ENCODE assay signal across 18 cellular contexts in the genomic region with DNA sequence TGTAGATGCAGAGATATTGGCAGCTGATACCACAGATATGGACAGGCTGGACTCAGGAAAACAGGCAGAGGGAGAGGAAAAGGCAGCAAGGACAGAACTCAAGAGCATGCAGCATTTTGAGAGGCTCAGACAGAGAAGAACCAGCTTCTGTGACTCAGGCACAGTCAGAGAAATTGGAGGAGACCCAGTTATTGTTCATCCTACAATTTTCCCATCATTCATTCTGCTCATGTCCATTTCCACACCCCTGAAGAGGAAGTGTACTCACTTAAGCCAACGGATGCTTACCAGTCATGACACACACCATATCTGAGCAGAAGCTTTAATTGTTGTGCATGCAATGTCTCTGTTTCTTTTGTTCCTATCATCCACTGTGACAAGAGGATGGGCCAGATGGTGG.
DNase-seq lines count a peak whose midpoint lies in the region; ATAC-seq and TF ChIP-seq lines count a peak whose summit lies in the region.
"Had no signal": no experiment of that assay in that cellular context is flagged by ENCODE, and none has a peak within 500 bp of the region (broad histone marks: within the 10 kb centered on the region; RNA-seq: fewer than 3 reads in every experiment).

No MANE protein-coding gene starts in this region.

- ATAC-seq in activated CD8-positive, alpha-beta T cell treated with anti-CD3 and anti-CD28 coated beads, Interleukin-2, amount 10 ng/mL, durations not matched to agents 7 days and 5 days = no peak
- ATAC-seq in GM18907 (IDR thresholded peaks at IDR 0.05; ENCODE audit: unreplicated experiment) = no peak
- ATAC-seq: effector memory CD8-positive, alpha-beta T cell; mucosa of descending colon; pancreas had no signal

- no peaks in the 10 kb centered on the region for H4K20me1 ChIP-seq in SK-N-SH (ENCODE audit: insufficient read depth)

- H3K4me1 ChIP-seq in SK-N-SH (ENCODE audit: control insufficient read depth in 1 of 2, insufficient read depth in 2 of 2, low read depth in 1 of 2, low read length in 1 of 2) = 0 out of 4 replicates have a peak, but pooled peaks cover 0 to 10% of the 10 kb centered on the region in 2 experiments
- H3K4me1 ChIP-seq: pancreas, spleen, stomach had no signal

- no peak overlapping the region for H3K4me2 ChIP-seq in SK-N-SH

- H3K79me2 ChIP-seq in SK-N-SH (ENCODE audit: insufficient read depth) = no peaks in the 10 kb centered on the region

- no peak for TF ChIP-seq CTCF in AG04449 (IDR thresholded peaks at IDR 0.05; ENCODE audit: insufficient read depth, low read length, missing control alignments)
- no peak for TF ChIP-seq CTCF in SK-N-SH (IDR thresholded peaks at IDR 0.05)

- CTCF ChIA-PET in AG04449 (lab: Yijun Ruan, JAX) (no interaction called here), SK-N-SH (lab: Yijun Ruan, JAX) (no interaction called here)
- CTCF ChIA-PET in activated CD8-positive, alpha-beta T cell treated with anti-CD3 and anti-CD28 coated beads, Interleukin-2, amount 10 ng/mL, durations not matched to agents 7 days and 5 days (lab: Charles Lee) = no interaction called here

- no peaks in the 10 kb centered on the region for H3K9me3 Mint-ChIP-seq in activated CD8-positive, alpha-beta T cell treated with anti-CD3 and anti-CD28 coated beads, Interleukin-2, amount 10 ng/mL, durations not matched to agents 7 days and 5 days (ENCODE audit: insufficient read depth)

- H3K36me3 ChIP-seq in SK-N-SH (replicated peaks in 1 of 2; ENCODE audit: control insufficient read depth in 1 of 2, insufficient read depth in 2 of 2, low read length in 1 of 2) = no peaks in the 10 kb centered on the region
- H3K36me3 ChIP-seq: pancreas, spleen, stomach had no signal

- H3K27ac ChIP-seq in SK-N-SH (ENCODE audit: low read depth in 2 of 2, low read length in 1 of 2) = peak overlapping the region in 1 of 2 experiments; percentile 62; a peak in 2 of 4 replicates
- H3K27ac ChIP-seq: pancreas, spleen, stomach, VCaP had no signal

- H3K36me3 Mint-ChIP-seq in activated CD8-positive, alpha-beta T cell treated with anti-CD3 and anti-CD28 coated beads, Interleukin-2, amount 10 ng/mL, durations not matched to agents 7 days and 5 days (ENCODE audit: low read depth) = no peaks in the 10 kb centered on the region

- H3K9me3 ChIP-seq in SK-N-SH = no peaks in the 10 kb centered on the region
- H3K9me3 ChIP-seq: mucosa of descending colon, pancreas, spleen, stomach had no signal

- peak; percentile 31 for DNase-seq in AG04449 (ENCODE audit: low read depth, low spot score)
- DNase-seq in GM04503 (ENCODE audit: low read depth) = peak; percentile 81
- DNase-seq in SK-N-SH = no peak
- DNase-seq in fibroblast of peridontal ligament (ENCODE audit: extremely low read depth) = peak; percentile 68
- DNase-seq in activated CD8-positive, alpha-beta T cell treated with anti-CD3 and anti-CD28 coated beads, Interleukin-2, amount 10 ng/mL, durations not matched to agents 7 days and 5 days = no peak
- no peak for DNase-seq in NCI-H526 treated with DMSO at 0.1 percent for 48 hours (lab: John Stamatoyannopoulos, UW)
- DNase-seq in NCI-H2029 treated with DMSO at 0.1 percent for 48 hours (lab: John Stamatoyannopoulos, UW) = no peak
- DNase-seq: ACHN; activated naive CD4-positive, alpha-beta T cell; effector memory CD8-positive, alpha-beta T cell; islet precursor cell; mucosa of descending colon; NCI-H1092 treated with DMSO at 0.1 percent for 48 hours; pancreas; spleen; stomach had no signal

- peak overlapping the region; percentile 5; the same call in 1 of the 2 replicates for H2AFZ ChIP-seq in SK-N-SH (ENCODE audit: low read depth)

- no peaks in the 10 kb centered on the region for H3K4me1 Mint-ChIP-seq in activated CD8-positive, alpha-beta T cell treated with anti-CD3 and anti-CD28 coated beads, Interleukin-2, amount 10 ng/mL, durations not matched to agents 7 days and 5 days (ENCODE audit: low read depth)

- H3K4me3 ChIP-seq in AG04449 (ENCODE audit: low read depth, low read length) = no peak overlapping the region
- H3K4me3 ChIP-seq in SK-N-SH (ENCODE audit: low read depth in 2 of 2, low read length in 1 of 2) = no peak overlapping the region
- H3K4me3 ChIP-seq: mucosa of descending colon, pancreas, spleen, stomach had no signal

- no peak overlapping the region for H3K4me3 Mint-ChIP-seq in activated CD8-positive, alpha-beta T cell treated with anti-CD3 and anti-CD28 coated beads, Interleukin-2, amount 10 ng/mL, durations not matched to agents 7 days and 5 days
- H3K4me3 Mint-ChIP-seq: effector memory CD8-positive, alpha-beta T cell had no signal

- peak in 1 of 2 experiments; percentile 74; a peak in 1 of 4 replicates for TF ChIP-seq EP300 in SK-N-SH (IDR thresholded peaks at IDR 0.05; ENCODE audit: borderline replicate concordance in 1 of 2, low read depth in 1 of 2, low read length in 1 of 2)

- H3K27me3 Mint-ChIP-seq in activated CD8-positive, alpha-beta T cell treated with anti-CD3 and anti-CD28 coated beads, Interleukin-2, amount 10 ng/mL, durations not matched to agents 7 days and 5 days (ENCODE audit: low read depth) = no peaks in the 10 kb centered on the region
- H3K27me3 Mint-ChIP-seq: effector memory CD8-positive, alpha-beta T cell had no signal

- 0% methylated on average over 1 of the region's 1 CpG for WGBS in SK-N-SH (ENCODE audit: low lambda C conversion rate)

- no peaks in the 10 kb centered on the region for H3K27me3 ChIP-seq in SK-N-SH (ENCODE audit: insufficient read depth)
- H3K27me3 ChIP-seq: pancreas, spleen, stomach had no signal

- H3K27ac Mint-ChIP-seq in activated CD8-positive, alpha-beta T cell treated with anti-CD3 and anti-CD28 coated beads, Interleukin-2, amount 10 ng/mL, durations not matched to agents 7 days and 5 days = no peak overlapping the region
- H3K27ac Mint-ChIP-seq: effector memory CD8-positive, alpha-beta T cell had no signal

- no peaks in the 10 kb centered on the region for H3K9me2 ChIP-seq in SK-N-SH

- TF ChIP-seq RAD21 in SK-N-SH (IDR thresholded peaks at IDR 0.05; ENCODE audit: low read length) = no peak

- H3K9ac ChIP-seq in SK-N-SH = no peak overlapping the region

- H3F3A ChIP-seq in SK-N-SH (replicated peaks; ENCODE audit: insufficient read depth) = peaks cover 5% of the 10 kb centered on the region

- POLR2A ChIA-PET in AG04449 (lab: Yijun Ruan, JAX) (no interaction called here), SK-N-SH (lab: Yijun Ruan, JAX) (no interaction called here)
- POLR2A ChIA-PET in activated CD8-positive, alpha-beta T cell treated with anti-CD3 and anti-CD28 coated beads, Interleukin-2, amount 10 ng/mL, durations not matched to agents 7 days and 5 days (lab: Charles Lee) = no interaction called here

TF ChIP-seq in SK-N-SH, 30 proteins besides CTCF, POLR2A, EP300 and RAD21:
- TF ChIP-seq FOSL2 (IDR thresholded peaks at IDR 0.05; ENCODE audit: borderline replicate concordance, low read depth) = peak; percentile 73
- peak; percentile 58 for TF ChIP-seq JUND (IDR thresholded peaks at IDR 0.05)
- peak; percentile 75 for TF ChIP-seq TCF12 (IDR thresholded peaks at IDR 0.05)
- TF ChIP-seq, protein P1, sequence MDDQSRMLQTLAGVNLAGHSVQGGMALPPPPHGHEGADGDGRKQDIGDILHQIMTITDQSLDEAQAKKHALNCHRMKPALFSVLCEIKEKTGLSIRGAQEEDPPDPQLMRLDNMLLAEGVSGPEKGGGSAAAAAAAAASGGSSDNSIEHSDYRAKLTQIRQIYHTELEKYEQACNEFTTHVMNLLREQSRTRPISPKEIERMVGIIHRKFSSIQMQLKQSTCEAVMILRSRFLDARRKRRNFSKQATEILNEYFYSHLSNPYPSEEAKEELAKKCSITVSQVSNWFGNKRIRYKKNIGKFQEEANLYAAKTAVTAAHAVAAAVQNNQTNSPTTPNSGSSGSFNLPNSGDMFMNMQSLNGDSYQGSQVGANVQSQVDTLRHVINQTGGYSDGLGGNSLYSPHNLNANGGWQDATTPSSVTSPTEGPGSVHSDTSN (IDR thresholded peaks at IDR 0.05) = peak; percentile 70
- TF ChIP-seq ZBTB33 (IDR thresholded peaks at IDR 0.05; ENCODE audit: borderline replicate concordance, low read depth) = no peak
- no peak for TF ChIP-seq POLR2AphosphoS5 (IDR thresholded peaks at IDR 0.05; ENCODE audit: low read depth, low read length)
- peak; percentile 65 for TF ChIP-seq NFIC (IDR thresholded peaks at IDR 0.05; ENCODE audit: borderline replicate concordance)
- TF ChIP-seq, protein P2, sequence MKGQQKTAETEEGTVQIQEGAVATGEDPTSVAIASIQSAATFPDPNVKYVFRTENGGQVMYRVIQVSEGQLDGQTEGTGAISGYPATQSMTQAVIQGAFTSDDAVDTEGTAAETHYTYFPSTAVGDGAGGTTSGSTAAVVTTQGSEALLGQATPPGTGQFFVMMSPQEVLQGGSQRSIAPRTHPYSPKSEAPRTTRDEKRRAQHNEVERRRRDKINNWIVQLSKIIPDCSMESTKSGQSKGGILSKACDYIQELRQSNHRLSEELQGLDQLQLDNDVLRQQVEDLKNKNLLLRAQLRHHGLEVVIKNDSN (IDR thresholded peaks at IDR 0.05; ENCODE audit: borderline replicate concordance, low read depth) = no peak

Comparison
In these comparisons a context has a peak if more than half of its experiments do, and no peak if none do; other contexts are left out.
1. DNase-seq: peak in AG04449 (single experiment), GM04503 (single experiment) and fibroblast of peridontal ligament (single experiment); none in SK-N-SH (single experiment), activated CD8-positive, alpha-beta T cell treated with anti-CD3 and anti-CD28 coated beads, Interleukin-2, amount 10 ng/mL, durations not matched to agents 7 days and 5 days (single experiment), NCI-H526 treated with DMSO at 0.1 percent for 48 hours (single experiment) and NCI-H2029 treated with DMSO at 0.1 percent for 48 hours (single experiment).